In the genomic region with DNA sequence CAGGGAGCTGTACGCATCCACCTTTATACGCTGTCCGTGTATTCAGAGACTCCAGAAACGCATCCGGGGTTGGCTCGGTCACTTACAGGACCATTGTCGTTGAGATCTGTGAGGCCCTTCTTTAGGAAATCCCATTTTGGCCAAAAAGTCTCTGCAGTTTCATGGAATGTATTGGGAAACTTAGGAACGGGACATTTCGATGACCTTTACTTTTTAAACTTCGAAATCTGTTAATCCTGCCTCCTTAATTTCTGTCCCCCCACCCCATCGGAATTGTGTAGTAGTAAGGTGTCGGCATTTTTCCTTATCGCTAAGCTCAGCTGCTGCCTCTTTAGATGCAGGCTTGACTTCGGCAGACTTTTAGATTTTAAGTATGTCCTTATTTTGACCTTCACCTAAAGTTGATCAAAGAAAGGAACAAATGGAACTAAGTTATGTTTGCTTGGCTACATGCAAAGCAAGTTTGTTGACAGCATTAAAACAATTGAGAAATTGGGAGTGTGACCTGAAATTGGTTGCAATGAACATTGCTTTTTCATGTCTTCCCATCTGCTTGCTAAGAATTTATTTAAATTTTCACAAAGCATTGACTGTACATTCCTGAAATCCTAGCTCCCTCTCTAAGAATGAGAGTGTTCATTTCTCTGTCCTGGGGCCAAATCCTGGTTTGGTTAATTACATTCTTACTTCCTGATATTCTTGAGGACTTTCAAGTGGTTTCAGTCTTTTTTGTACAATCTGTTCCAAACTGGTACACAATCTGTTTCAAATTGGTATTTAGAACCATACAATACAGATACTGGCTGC, we compare ENCODE assay signal across 8 cellular contexts. TPM values are rescaled to one million over a fixed set of nuclear protein-coding genes. Genes with fewer than 3 reads are reported as not detected.
A peak's percentile ranks its signal among the peaks of the same experiment; 100 is the strongest.
DNase-seq lines count a peak whose midpoint lies in the region; ATAC-seq and TF ChIP-seq lines count a peak whose summit lies in the region.

No MANE protein-coding gene starts in this region.

- H3K9ac ChIP-seq in muscle layer of colon (ENCODE audit: low read length), result peak overlapping the region; percentile 59

- no peak for ATAC-seq in CD4-positive, CD25-positive, alpha-beta regulatory T cell (ENCODE audit: low read depth in 2 of 2)
- no peak for ATAC-seq in GM19463 (IDR thresholded peaks at IDR 0.05; ENCODE audit: unreplicated experiment)

- H3K27me3 ChIP-seq in CD4-positive, CD25-positive, alpha-beta regulatory T cell (ENCODE audit: control insufficient read depth, insufficient read depth, low read length), result peaks cover 23% of the 10 kb centered on the region
- H3K27me3 ChIP-seq in muscle layer of colon (ENCODE audit: control insufficient read depth in 1 of 2, insufficient read depth in 2 of 2, low read length in 2 of 2), result no peaks in the 10 kb centered on the region

- H3K4me1 Mint-ChIP-seq in CD4-positive, CD25-positive, alpha-beta regulatory T cell, result peaks cover 12 to 32% (median 18%) of the 10 kb centered on the region in 4 donors

- H3K36me3 ChIP-seq in CD4-positive, CD25-positive, alpha-beta regulatory T cell (ENCODE audit: control insufficient read depth, insufficient read depth, low read length), result no peaks in the 10 kb centered on the region
- no peaks in the 10 kb centered on the region for H3K36me3 ChIP-seq in muscle layer of colon (ENCODE audit: insufficient read depth, low read length)

- no peaks in the 10 kb centered on the region for H3K36me3 Mint-ChIP-seq in CD4-positive, CD25-positive, alpha-beta regulatory T cell

- H3K9me3 Mint-ChIP-seq in CD4-positive, CD25-positive, alpha-beta regulatory T cell, result peaks cover 0 to 10% (median 5%) of the 10 kb centered on the region in 7 donors

- H3K4me3 Mint-ChIP-seq in CD4-positive, CD25-positive, alpha-beta regulatory T cell, result peak overlapping the region; percentile 90 to 95 (median 93)

- peak overlapping the region; percentile 65 for H3K4me3 ChIP-seq in CD4-positive, CD25-positive, alpha-beta regulatory T cell (ENCODE audit: low read depth, low read length)
- peak overlapping the region; percentile 96 for H3K4me3 ChIP-seq in coronary artery
- peak overlapping the region; percentile 42 to 69 for H3K4me3 ChIP-seq in muscle layer of colon (ENCODE audit: low read depth in 1 of 2, low read length in 2 of 2)

- H3K4me1 ChIP-seq in CD4-positive, CD25-positive, alpha-beta regulatory T cell (ENCODE audit: control insufficient read depth, insufficient read depth, low read length, poor library complexity, severe bottlenecking), result peaks cover 20% of the 10 kb centered on the region
- H3K4me1 ChIP-seq in muscle layer of colon (ENCODE audit: insufficient read depth, low read length), result peaks cover 5% of the 10 kb centered on the region

- no peak for DNase-seq in CD4-positive, CD25-positive, alpha-beta regulatory T cell
- peak; percentile 58 for DNase-seq in M059J (ENCODE audit: low read depth)
- no peak for DNase-seq in coronary artery (ENCODE audit: low spot score)
- DNase-seq in NCI-H82 treated with DMSO at 0.1 percent for 48 hours (lab: John Stamatoyannopoulos, UW; ENCODE audit: unreplicated experiment), result no peak
- no peak for DNase-seq in NCI-H2171 treated with DMSO at 0.1 percent for 48 hours (lab: John Stamatoyannopoulos, UW)
- DNase-seq in activated CD4-positive, CD25-positive, alpha-beta regulatory T cell treated with anti-CD3 and anti-CD28 coated beads, Interleukin-2, amount 50 U/mL, for 72 hours, result no peak

- peak overlapping the region in 1 of 3 donors; percentile 75 for H3K27ac Mint-ChIP-seq in CD4-positive, CD25-positive, alpha-beta regulatory T cell

- H3K27ac ChIP-seq in CD4-positive, CD25-positive, alpha-beta regulatory T cell (ENCODE audit: insufficient read depth, low read length, poor library complexity, severe bottlenecking), result no peak overlapping the region
- H3K27ac ChIP-seq in coronary artery (peak overlapping the region; percentile 73 to 98), muscle layer of colon (ENCODE audit: low read depth, low read length) (peak overlapping the region; percentile 88)

- H3K27me3 Mint-ChIP-seq in CD4-positive, CD25-positive, alpha-beta regulatory T cell, result peaks cover 27% of the 10 kb centered on the region

- peaks cover 5 to 8% of the 10 kb centered on the region in 2 experiments for H3K9me3 ChIP-seq in CD4-positive, CD25-positive, alpha-beta regulatory T cell (ENCODE audit: control insufficient read depth in 2 of 2, low read length in 2 of 2)
- no peaks in the 10 kb centered on the region for H3K9me3 ChIP-seq in muscle layer of colon (ENCODE audit: low read length)

- no peak for TF ChIP-seq CTCF in coronary artery (IDR thresholded peaks at IDR 0.05)

RNA-seq across cellular contexts. Expression of a gene that starts 0.9 kb away (rescaled TPM):
- 2.5 TPM for total RNA-seq in CD4-positive, CD25-positive, alpha-beta regulatory T cell
- polyA plus RNA-seq in CD4-positive, CD25-positive, alpha-beta regulatory T cell, result 1 to 10 TPM in 1 of 4 donors, under 1 TPM in 3; 0.53 to 1.8 (median 0.87) TPM
- total RNA-seq in M059J (2014; rRNA removed; shearing (Covaris generic)), result 9.3 and 13.8 TPM in 2 replicates
